ENCODE assay signal across 9 cellular contexts in genomic region chr21:25421327-25422028, GRCh38.
DNase-seq lines count a peak whose midpoint lies in the region; ATAC-seq, FAIRE-seq and TF ChIP-seq lines count a peak whose summit lies in the region.
"Had no signal": no experiment of that assay in that cellular context is flagged by ENCODE, and none has a peak within 500 bp of the region (broad histone marks: within the 10 kb centered on the region; RNA-seq: fewer than 3 reads in every experiment).

No MANE protein-coding gene starts in this region.

- 0 out of 4 replicates have a peak, but pooled peaks have one; percentile 34 to 58 for TF ChIP-seq EP300 in GM12878 (IDR thresholded peaks at IDR 0.05; ENCODE audit: borderline replicate concordance in 1 of 2, control insufficient read depth in 1 of 2, low read depth in 2 of 2, low read length in 2 of 2)

- 0% methylated on average over 6 of the region's 6 CpGs for WGBS in GM12878 (ENCODE audit: insufficient coverage, insufficient replicate concordance, low lambda C conversion rate, missing lambda C conversion rate)

- H3K27me3 ChIP-seq in GM12878 (replicated peaks in 1 of 2; ENCODE audit: control insufficient read depth in 2 of 2, insufficient read depth in 2 of 2, low read length in 1 of 2) (no peaks in the 10 kb centered on the region), colonic mucosa (no peaks in the 10 kb centered on the region)

- in situ Hi-C loops in GM12878 (cut with MboI): no loop called here

- H3K4me1 Mint-ChIP-seq in nephron progenitor cell: no peaks in the 10 kb centered on the region

- H3K4me3 Mint-ChIP-seq in nephron progenitor cell: no peak overlapping the region

- H3K4me3 ChIP-seq in LNCaP clone FGC (ENCODE audit: low read depth, low read length) (no peak overlapping the region), GM12878 (peak overlapping the region; percentile 59), colonic mucosa (no peak overlapping the region)

- H4K20me1 ChIP-seq in GM12878 (ENCODE audit: control insufficient read depth, insufficient read depth): no peaks in the 10 kb centered on the region

- POLR2A ChIA-PET in GM12878 (lab: Charles Lee): interaction anchor here (0.9 to 7.4 kb wide), 5 partner anchors 40 to 313 kb away, joined by 3 to 55 read pairs (median 4); partner anchors contain the start of genes ATP5PF and GABPA

- H3K27ac ChIP-seq in GM12878 (ENCODE audit: control insufficient read depth, insufficient read depth) (peak overlapping the region; percentile 97), colonic mucosa (no peak overlapping the region)

- TF ChIP-seq CTCF in LNCaP clone FGC (IDR thresholded peaks at IDR 0.05; ENCODE audit: control insufficient read depth, extremely low read depth, insufficient read depth) (peak; percentile 50), GM12878 (IDR thresholded peaks at IDR 0.05 in 2 of 3, conservative IDR thresholded peaks at IDR 0.05 in 1 of 3; ENCODE audit: control insufficient read depth in 2 of 3, extremely low read depth in 1 of 3, insufficient read depth in 1 of 3, low read depth in 3 of 3, low read length in 3 of 3) (peak; percentile 65 to 84 (median 71); a peak in 4 of 6 replicates), nephron progenitor cell (IDR thresholded peaks at IDR 0.05) (peak; percentile 56), colonic mucosa (IDR thresholded peaks at IDR 0.05) (no peak)

- no peak overlapping the region for H3K27ac Mint-ChIP-seq in nephron progenitor cell

- peak; percentile 61 for ATAC-seq in GM12878

- RAD21 ChIA-PET in GM12878 (lab: Charles Lee; ENCODE audit: unreplicated experiment): interaction anchor here (0.8 to 13.1 kb wide), 10 partner anchors 25 to 186 kb away, joined by 3 to 253 read pairs (median 6); no protein-coding TSS in a partner anchor

- SMC1A ChIA-PET in GM12878 (lab: Charles Lee; ENCODE audit: uncharacterized antibody, unreplicated experiment): interaction anchor here (0.7 to 15.5 kb wide), 16 partner anchors 10 to 315 kb away, joined by 3 to 426 read pairs (median 6); partner anchors contain the start of gene MRPL39

- H3K36me3 Mint-ChIP-seq in nephron progenitor cell (ENCODE audit: low read depth): no peaks in the 10 kb centered on the region

- CTCF ChIA-PET in GM12878 (lab: Yijun Ruan, JAX): interaction anchor here (0.7 to 11.5 kb wide), 18 partner anchors 23 to 287 kb away, joined by 3 to 163 read pairs (median 4); no protein-coding TSS in a partner anchor

- BruUV-seq in GM12878 (replicated peaks; lab: Mats Ljungman, UMichigan): no TSS peak

- H3K9ac ChIP-seq in GM12878 (ENCODE audit: control insufficient read depth, insufficient read depth, low read length): peak overlapping the region; percentile 90
- H3K9ac ChIP-seq in colonic mucosa (ENCODE audit: low read depth in 2 of 2, low read length in 2 of 2): no peak overlapping the region

- peak overlapping the region; percentile 92 for H3K4me2 ChIP-seq in GM12878 (ENCODE audit: control insufficient read depth, insufficient read depth)

- no peaks in the 10 kb centered on the region for H3K36me3 ChIP-seq in GM12878 (ENCODE audit: control insufficient read depth in 2 of 2, insufficient read depth in 2 of 2, low read length in 1 of 2)
- no peaks in the 10 kb centered on the region for H3K36me3 ChIP-seq in colonic mucosa

- TF ChIP-seq RAD21 in GM12878 (IDR thresholded peaks at IDR 0.05; ENCODE audit: insufficient read depth, low read depth, low read length): peak; percentile 88

- FAIRE-seq in H54 (lab: Jason Lieb, UNC) (peak; percentile 90), GM12878 (lab: Jason Lieb, UNC) (peak; percentile 89)
- FAIRE-seq: G401.6 had no signal

- H3K4me1 ChIP-seq in GM12878 (ENCODE audit: control insufficient read depth, insufficient read depth, low read length): peaks cover 27% of the 10 kb centered on the region
- H3K4me1 ChIP-seq in colonic mucosa: no peaks in the 10 kb centered on the region

- DNase-seq in NCI-H2196 (lab: John Stamatoyannopoulos, UW; ENCODE audit: unreplicated experiment) (peak; percentile 11), NCI-H2196 treated with DMSO at 0.1 percent for 48 hours (lab: John Stamatoyannopoulos, UW; ENCODE audit: unreplicated experiment) (no peak), H54 (ENCODE audit: insufficient read length, low spot score) (peak; percentile 12), LNCaP clone FGC (ENCODE audit: low read depth) (peak; percentile 4), T-helper 2 cell (peak in 4 of 5 experiments; percentile 28 to 91 (median 39)), GM12878 (ENCODE audit: low read depth, low spot score) (peak; percentile 93), nephron progenitor cell (peak; percentile 20), colonic mucosa (no peak)

- peaks cover 96% of the 10 kb centered on the region for H3K79me2 ChIP-seq in GM12878 (ENCODE audit: control insufficient read depth, insufficient read depth, low read length)

- peaks cover 2% of the 10 kb centered on the region for H3K27me3 Mint-ChIP-seq in nephron progenitor cell (ENCODE audit: low read depth, poor library complexity)

- no peak for TF ChIP-seq POLR2A in H54 (IDR thresholded peaks at IDR 0.05; ENCODE audit: low read depth, low read length)
- 0 out of 2 replicates have a peak, but pooled peaks have one; percentile 50 for TF ChIP-seq POLR2A in GM12878 (IDR thresholded peaks at IDR 0.05; ENCODE audit: low read depth, low read length)

- intact Hi-C loops in GM12878 (cut with micrococcal nuclease; ENCODE audit: unreplicated experiment): loop anchor here (1.0 to 5.0 kb wide), 7 partner anchors 25 to 316 kb away; no protein-coding TSS in a partner anchor
- intact Hi-C loops in colonic mucosa (cut with DNase I): no loop called here

- no peaks in the 10 kb centered on the region for H3K9me3 Mint-ChIP-seq in nephron progenitor cell

- H3K9me3 ChIP-seq in GM12878 (replicated peaks; ENCODE audit: control insufficient read depth, insufficient read depth, low read length): no peaks in the 10 kb centered on the region
- no peaks in the 10 kb centered on the region for H3K9me3 ChIP-seq in colonic mucosa

- H2AFZ ChIP-seq in GM12878 (ENCODE audit: control insufficient read depth, low read depth, low read length): no peak overlapping the region; the same call in 1 of the 2 replicates

TF ChIP-seq in GM12878, 131 proteins besides CTCF, POLR2A, EP300 and RAD21 (continues in another document):
- TF ChIP-seq MAX (IDR thresholded peaks at IDR 0.05; ENCODE audit: low read depth, low read length): peak; percentile 50; the same call in 1 of the 2 replicates
- TF ChIP-seq NBN (IDR thresholded peaks at IDR 0.05): peak; percentile 66
- no peak for TF ChIP-seq KLF5 (IDR thresholded peaks at IDR 0.05; ENCODE audit: partially characterized antibody)
- TF ChIP-seq CBX5 (IDR thresholded peaks at IDR 0.05; ENCODE audit: low read depth): peak; percentile 73; the same call in 1 of the 2 replicates
- TF ChIP-seq POU2F2 (IDR thresholded peaks at IDR 0.05; ENCODE audit: borderline replicate concordance, low read depth, low read length): 0 out of 3 replicates have a peak, but pooled peaks have one; percentile 55
- peak; percentile 68; the same call in 1 of the 2 replicates for TF ChIP-seq TBL1XR1 (IDR thresholded peaks at IDR 0.05; ENCODE audit: low read depth, low read length)
- TF ChIP-seq SIN3A (IDR thresholded peaks at IDR 0.05; ENCODE audit: low read depth, low read length): no peak
- peak; percentile 23 for TF ChIP-seq RELA (IDR thresholded peaks at IDR 0.05; ENCODE audit: borderline replicate concordance, partially characterized antibody)
- 0 out of 4 replicates have a peak, but pooled peaks of 1 of the 2 experiments have one; percentile 4 for TF ChIP-seq BHLHE40 (IDR thresholded peaks at IDR 0.05; ENCODE audit: borderline replicate concordance in 1 of 2, low read depth in 2 of 2, low read length in 1 of 2)
- TF ChIP-seq YBX1 (IDR thresholded peaks at IDR 0.05): no peak
- TF ChIP-seq YY1 (IDR thresholded peaks at IDR 0.05; ENCODE audit: low read depth, low read length): peak; percentile 87
- peak; percentile 41; the same call in 1 of the 2 replicates for TF ChIP-seq ZNF207 (IDR thresholded peaks at IDR 0.05; ENCODE audit: borderline replicate concordance)
- no peak for TF ChIP-seq CBX3 (IDR thresholded peaks at IDR 0.05; ENCODE audit: borderline replicate concordance, low read depth)
- no peak for TF ChIP-seq HSF1 (IDR thresholded peaks at IDR 0.05; ENCODE audit: low read depth, low read length)
- peak; percentile 68 for TF ChIP-seq SMC3 (IDR thresholded peaks at IDR 0.05; ENCODE audit: borderline replicate concordance, low read length)
- TF ChIP-seq PAX5 (IDR thresholded peaks at IDR 0.05; ENCODE audit: borderline replicate concordance, low read depth, low read length): peak; percentile 62; the same call in 1 of the 2 replicates
- TF ChIP-seq GABPA (IDR thresholded peaks at IDR 0.05; ENCODE audit: low read depth): 0 out of 2 replicates have a peak, but pooled peaks have one; percentile 13
- peak; percentile 83 for TF ChIP-seq SPI1 (IDR thresholded peaks at IDR 0.05; ENCODE audit: borderline replicate concordance, insufficient read depth, low read depth, low read length)
- peak; percentile 31 for TF ChIP-seq RUNX3 (IDR thresholded peaks at IDR 0.05; ENCODE audit: low read length)
- TF ChIP-seq TAF1 (IDR thresholded peaks at IDR 0.05; ENCODE audit: borderline replicate concordance, low read depth, low read length): peak; percentile 26; the same call in 1 of the 2 replicates
- TF ChIP-seq STAT1 (conservative IDR thresholded peaks at IDR 0.05): no peak
- TF ChIP-seq ZNF217 (IDR thresholded peaks at IDR 0.05): no peak
- peak; percentile 73 for TF ChIP-seq SMAD1 (IDR thresholded peaks at IDR 0.05; ENCODE audit: low read depth, partially characterized antibody)
- TF ChIP-seq FOXM1 (IDR thresholded peaks at IDR 0.05; ENCODE audit: low read depth, low read length): peak; percentile 81; the same call in 1 of the 2 replicates
- peak; percentile 49; the same call in 1 of the 2 replicates for TF ChIP-seq ATF7 (IDR thresholded peaks at IDR 0.05; ENCODE audit: low read depth)

Comparison
In these comparisons a context has a peak if more than half of its experiments do, and no peak if none do; other contexts are left out.
1. DNase-seq: peak in NCI-H2196 (single experiment), H54 (single experiment), LNCaP clone FGC (single experiment), T-helper 2 cell (4 of 5), GM12878 (single experiment) and nephron progenitor cell (single experiment); none in NCI-H2196 treated with DMSO at 0.1 percent for 48 hours (single experiment) and colonic mucosa (single experiment).